ENCODE assay signal across 8 cellular contexts in genomic region chr2:38076710-38077430, GRCh38. TPM values are rescaled to one million over a fixed set of nuclear protein-coding genes. Genes with fewer than 3 reads are reported as not detected.
DNase-seq lines count a peak whose midpoint lies in the region; ATAC-seq and TF ChIP-seq lines count a peak whose summit lies in the region.

No MANE protein-coding gene starts in this region.

- no peak; the same call in none of the 2 replicates for TF ChIP-seq CTCF in A673 (conservative IDR thresholded peaks at IDR 0.05; ENCODE audit: low read depth, low read length)
- TF ChIP-seq CTCF in prostate gland (IDR thresholded peaks at IDR 0.05), result peak in 2 of 4 experiments; percentile 19 to 38

- DNase-seq in A673 (ENCODE audit: low spot score) (peak; percentile 81), NCI-H82 (lab: John Stamatoyannopoulos, UW) (peak; percentile 96), cardiac septum (ENCODE audit: low spot score) (peak; percentile 89), prostate gland (ENCODE audit: low spot score) (peak; percentile 56)
- DNase-seq in activated naive CD4-positive, alpha-beta T cell treated with anti-CD3 and anti-CD28 coated beads for 36 hours, result peak; percentile 81

- H3K4me3 Mint-ChIP-seq in activated naive CD4-positive, alpha-beta T cell treated with anti-CD3 and anti-CD28 coated beads for 36 hours, result peak overlapping the region; percentile 75

- no TSS peak for BruUV-seq in A673 (replicated peaks; lab: Mats Ljungman, UMichigan)

- H3K27me3 ChIP-seq in A673 (replicated peaks; ENCODE audit: insufficient read depth, low read depth, low read length, poor library complexity) (no peaks in the 10 kb centered on the region), prostate gland (replicated peaks; ENCODE audit: insufficient read depth) (no peaks in the 10 kb centered on the region)

- no peaks in the 10 kb centered on the region for H3K9me3 Mint-ChIP-seq in activated naive CD4-positive, alpha-beta T cell treated with anti-CD3 and anti-CD28 coated beads for 36 hours

- intact Hi-C loops in A673 (cut with micrococcal nuclease; ENCODE audit: unreplicated experiment), result loop anchor here (1.0 kb wide), 1 partner anchor 197 kb away; no protein-coding TSS in a partner anchor
- intact Hi-C loops in activated naive CD4-positive, alpha-beta T cell treated with anti-CD3 and anti-CD28 coated beads for 36 hours (cut with micrococcal nuclease), result loop anchor here (1.0 to 10.0 kb wide), 10 partner anchors 29 to 682 kb away; partner anchors contain the start of genes ATL2 and RMDN2
- intact Hi-C loops in cardiac septum (cut with DNase I), result loop anchor here (1.0 to 10.0 kb wide), 5 partner anchors 16 to 198 kb away; no protein-coding TSS in a partner anchor
- intact Hi-C loops in prostate gland (cut with DNase I), result loop anchor here (2.0 to 5.0 kb wide), 4 partner anchors 40 to 198 kb away; no protein-coding TSS in a partner anchor

- ATAC-seq in GM18502 (IDR thresholded peaks at IDR 0.05; ENCODE audit: poor library complexity, unreplicated experiment) (peak; percentile 62), HG03039 (IDR thresholded peaks at IDR 0.05; ENCODE audit: unreplicated experiment) (peak; percentile 42), HG03469 (IDR thresholded peaks at IDR 0.05; ENCODE audit: unreplicated experiment) (no peak)

- POLR2A ChIA-PET in A673 (lab: Charles Lee; ENCODE audit: low non-redundant PET), result interaction anchor here (0.6 to 0.7 kb wide), 3 partner anchors 37 to 85 kb away, joined by 3 to 10 read pairs (median 4); no protein-coding TSS in a partner anchor

- H3K4me3 ChIP-seq in A673 (ENCODE audit: low read depth, low read length, poor library complexity, severe bottlenecking), result peak overlapping the region; percentile 55
- peak overlapping the region; percentile 53 to 57 for H3K4me3 ChIP-seq in prostate gland

- H3K36me3 Mint-ChIP-seq in activated naive CD4-positive, alpha-beta T cell treated with anti-CD3 and anti-CD28 coated beads for 36 hours (ENCODE audit: low read depth), result no peaks in the 10 kb centered on the region

- peaks cover 23% of the 10 kb centered on the region for H3K4me1 Mint-ChIP-seq in activated naive CD4-positive, alpha-beta T cell treated with anti-CD3 and anti-CD28 coated beads for 36 hours (ENCODE audit: low read depth)

- TF ChIP-seq POLR2A in prostate gland (IDR thresholded peaks at IDR 0.05), result peak; percentile 8

- CTCF ChIA-PET in A673 (lab: Charles Lee), result interaction anchor here (0.6 to 1.6 kb wide), 20 partner anchors 11 to 755 kb away, joined by 3 to 15 read pairs (median 5); no protein-coding TSS in a partner anchor
- CTCF ChIA-PET in activated naive CD4-positive, alpha-beta T cell treated with anti-CD3 and anti-CD28 coated beads for 36 hours (lab: Charles Lee), result interaction anchor here (0.6 to 2.4 kb wide), 10 partner anchors 19 to 281 kb away, joined by 3 to 8 read pairs (median 4); no protein-coding TSS in a partner anchor

- H3K27ac Mint-ChIP-seq in activated naive CD4-positive, alpha-beta T cell treated with anti-CD3 and anti-CD28 coated beads for 36 hours, result peak overlapping the region; percentile 72

- H3K9me3 ChIP-seq in A673 (ENCODE audit: low read depth, low read length, poor library complexity, severe bottlenecking) (no peaks in the 10 kb centered on the region), prostate gland (no peaks in the 10 kb centered on the region)

- H3K36me3 ChIP-seq in A673 (ENCODE audit: insufficient read depth, low read length, poor library complexity, severe bottlenecking), result no peaks in the 10 kb centered on the region
- H3K36me3 ChIP-seq in prostate gland, result no peaks in the 10 kb centered on the region

- H3K27me3 Mint-ChIP-seq in activated naive CD4-positive, alpha-beta T cell treated with anti-CD3 and anti-CD28 coated beads for 36 hours (ENCODE audit: low read depth), result peaks cover 46% of the 10 kb centered on the region

- peak overlapping the region; percentile 68 for H3K27ac ChIP-seq in A673 (ENCODE audit: low read depth, low read length, poor library complexity, severe bottlenecking)
- peak overlapping the region; percentile 85 to 87 for H3K27ac ChIP-seq in prostate gland

- H3K4me1 ChIP-seq in A673 (ENCODE audit: insufficient read depth, low read length, poor library complexity, severe bottlenecking) (peaks cover 6% of the 10 kb centered on the region), prostate gland (replicated peaks) (peaks cover 3% of the 10 kb centered on the region)

- WGBS in prostate gland, result 0% methylated on average over 29 of the region's 76 CpGs

RNA-seq across cellular contexts. Expression of gene CYP1B1, which starts 0.9 kb away (rescaled TPM):
- total RNA-seq in A673 (2021) (0.92 and 3.0 TPM in 2 replicates), cardiac septum (92.7 TPM), prostate gland (100 to 1,000 TPM in 1 of 2 donors, 10 to 100 TPM in 1; 19.4 to 289 TPM)
- total RNA-seq in activated naive CD4-positive, alpha-beta T cell treated with anti-CD3 and anti-CD28 coated beads for 36 hours, result 1 to 10 TPM; 2.4 to 2.5 TPM
